13 cellular contexts compared by ENCODE assay signal in genomic region chr2:23285076-23285795, GRCh38.
"Had no signal": no experiment of that assay in that cellular context is flagged by ENCODE, and none has a peak within 500 bp of the region (broad histone marks: within the 10 kb centered on the region; RNA-seq: fewer than 3 reads in every experiment).

No MANE protein-coding gene starts in this region.

- H3K4me1 ChIP-seq: adrenal gland, body of pancreas, foreskin keratinocyte had no signal

- H3K36me3 Mint-ChIP-seq: memory B cell; stimulated activated naive B cell treated with anti-CD40 and anti-IgM and Interleukin-4, amounts not matched to agents 10 μg/mL and 1 μg/mL and 100 μg/mL, for 72 hours had no signal

- H3K36me3 ChIP-seq: adrenal gland, heart left ventricle, left lung, right atrium auricular region, tibial nerve had no signal

- H3K4me3 ChIP-seq: adrenal gland, body of pancreas, heart left ventricle, left lung, right atrium auricular region, tibial nerve had no signal

- H3K27me3 ChIP-seq: adrenal gland, body of pancreas, heart left ventricle, left lung, right atrium auricular region, tibial nerve had no signal

- DNase-seq: activated naive CD4-positive, alpha-beta T cell treated with anti-CD3 and anti-CD28 coated beads, Interleukin-2, amount 50 U/mL, for 16 hours; adrenal gland; body of pancreas; dermis blood vessel endothelial cell; heart left ventricle; left lung; stimulated activated CD4-positive, alpha-beta T cell treated with anti-CD3 and anti-CD28 coated beads, Interleukin-1b, Interleukin-23, amount 100 ng/mL, for 48 hours; stimulated activated naive B cell treated with anti-CD40 and anti-IgM and Interleukin-4, amounts not matched to agents 10 μg/mL and 1 μg/mL and 100 μg/mL, for 72 hours had no signal

- H3K27ac ChIP-seq: body of pancreas, foreskin keratinocyte, left lung had no signal

- H3K4me1 Mint-ChIP-seq: memory B cell; stimulated activated naive B cell treated with anti-CD40 and anti-IgM and Interleukin-4, amounts not matched to agents 10 μg/mL and 1 μg/mL and 100 μg/mL, for 72 hours had no signal

- H3K27ac Mint-ChIP-seq: memory B cell; stimulated activated naive B cell treated with anti-CD40 and anti-IgM and Interleukin-4, amounts not matched to agents 10 μg/mL and 1 μg/mL and 100 μg/mL, for 72 hours had no signal

- H3K4me3 Mint-ChIP-seq: memory B cell; stimulated activated naive B cell treated with anti-CD40 and anti-IgM and Interleukin-4, amounts not matched to agents 10 μg/mL and 1 μg/mL and 100 μg/mL, for 72 hours had no signal

- H3K9me3 ChIP-seq: adrenal gland, body of pancreas, heart left ventricle, left lung, right atrium auricular region, tibial nerve had no signal

- ATAC-seq: activated CD4-positive, CD25-positive, alpha-beta regulatory T cell treated with anti-CD3 and anti-CD28 coated beads, Interleukin-2, amount 50 U/mL, for 24 hours; body of pancreas; foreskin keratinocyte; heart left ventricle; left lung; stimulated activated naive B cell treated with anti-CD40 and anti-IgM and Interleukin-4, amounts not matched to agents 10 μg/mL and 1 μg/mL and 100 μg/mL, for 72 hours had no signal
